Comparison of ENCODE assay signal across 1 cellular context in the genomic region with DNA sequence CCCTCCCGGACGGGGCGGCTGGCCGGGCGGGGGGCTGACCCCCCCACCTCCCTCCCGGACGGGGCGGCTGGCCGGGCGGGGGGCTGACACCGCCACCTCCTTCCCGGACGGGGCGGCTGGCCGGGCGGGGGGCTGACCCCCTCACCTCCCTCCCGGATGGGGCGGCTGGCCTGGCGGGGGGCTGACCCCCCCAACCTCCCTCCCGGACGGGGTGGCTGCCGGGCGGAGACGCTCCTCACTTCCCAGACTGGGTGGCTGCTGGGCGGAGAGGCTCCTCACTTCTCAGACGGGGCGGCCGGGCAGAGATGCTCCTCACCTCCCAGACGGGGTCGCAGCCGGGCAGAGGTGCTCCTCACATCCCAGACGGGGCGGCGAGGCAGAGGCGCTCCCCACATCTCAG. TPM values are rescaled to one million over a fixed set of nuclear protein-coding genes. Genes with fewer than 3 reads are reported as not detected.
"Had no signal": no experiment of that assay in that cellular context is flagged by ENCODE, and none has a peak within 500 bp of the region (broad histone marks: within the 10 kb centered on the region; RNA-seq: fewer than 3 reads in every experiment).

No MANE protein-coding gene starts in this region.

RNA-seq across cellular contexts. Expression of a gene that starts 10.1 kb away (rescaled TPM):
- total RNA-seq: thoracic aorta had no signal
